In genomic region chr16:14121135-14121534, GRCh38 we compare ENCODE assay signal across 16 cellular contexts.
"Had no signal": no experiment of that assay in that cellular context is flagged by ENCODE, and none has a peak within 500 bp of the region (broad histone marks: within the 10 kb centered on the region; RNA-seq: fewer than 3 reads in every experiment).

No MANE protein-coding gene starts in this region.

- ATAC-seq: activated CD4-positive, alpha-beta T cell treated with anti-CD3 and anti-CD28 coated beads for 36 hours; activated CD8-positive, alpha-beta T cell treated with anti-CD3 and anti-CD28 coated beads for 36 hours; esophagus mucosa; left cardiac atrium; mucosa of descending colon; naive thymus-derived CD8-positive, alpha-beta T cell had no signal

- H3K4me3 ChIP-seq: breast epithelium, mucosa of descending colon, tibial artery, uterus had no signal

- DNase-seq: activated CD4-positive, alpha-beta T cell treated with anti-CD3 and anti-CD28 coated beads for 36 hours; activated CD8-positive, alpha-beta memory T cell treated with anti-CD3 and anti-CD28 coated beads, Interleukin-2, amount 50 U/mL, for 48 hours; activated CD8-positive, alpha-beta T cell treated with anti-CD3 and anti-CD28 coated beads for 36 hours; activated naive CD4-positive, alpha-beta T cell; aorta; dermis blood vessel endothelial cell; endodermal cell; glutamatergic neuron; left cardiac atrium; mammary epithelial cell; mucosa of descending colon; naive thymus-derived CD8-positive, alpha-beta T cell; tibial artery; uterus had no signal
